19 cellular contexts compared by ENCODE assay signal in the genomic region with DNA sequence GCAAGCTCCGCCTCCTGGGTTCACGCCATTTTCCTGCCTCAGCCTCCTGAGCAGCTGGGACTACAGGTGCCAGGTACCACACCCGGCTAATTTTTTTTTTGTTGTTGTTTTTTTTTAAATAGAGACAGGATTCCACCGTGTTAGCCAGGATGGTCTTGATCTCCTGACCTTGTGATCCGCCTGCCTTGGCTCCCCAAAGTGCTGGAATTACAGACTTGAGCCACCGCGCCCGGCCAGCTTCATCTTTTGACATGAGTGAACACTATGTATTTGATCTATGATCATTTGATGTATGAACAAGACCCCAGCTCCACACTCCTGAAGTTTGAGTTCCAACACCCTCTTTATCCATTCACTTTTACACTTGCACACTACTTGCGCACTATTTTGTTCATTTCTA. TPM values are rescaled to one million over a fixed set of nuclear protein-coding genes. Genes with fewer than 3 reads are reported as not detected.
DNase-seq lines count a peak whose midpoint lies in the region; ATAC-seq and TF ChIP-seq lines count a peak whose summit lies in the region.
"Had no signal": no experiment of that assay in that cellular context is flagged by ENCODE, and none has a peak within 500 bp of the region (broad histone marks: within the 10 kb centered on the region; RNA-seq: fewer than 3 reads in every experiment).

No MANE protein-coding gene starts in this region.

- peaks cover 7% of the 10 kb centered on the region for H3K9me3 Mint-ChIP-seq in activated naive CD4-positive, alpha-beta T cell treated with anti-CD3 and anti-CD28 coated beads, Interleukin-2, amount 50 U/mL, for 24 hours
- H3K9me3 Mint-ChIP-seq in activated naive CD4-positive, alpha-beta T cell treated with anti-CD3 and anti-CD28 coated beads for 36 hours = peaks cover 8% of the 10 kb centered on the region
- peaks cover 0 to 7% (median 6%) of the 10 kb centered on the region in 3 donors for H3K9me3 Mint-ChIP-seq in T-cell
- no peaks in the 10 kb centered on the region for H3K9me3 Mint-ChIP-seq in endothelial cell (ENCODE audit: unreplicated experiment)

- H3K9me3 ChIP-seq in trophoblast cell (ENCODE audit: insufficient read depth, low read depth, low read length) = no peaks in the 10 kb centered on the region

- H3K4me1 ChIP-seq in trophoblast cell (ENCODE audit: control insufficient read depth in 1 of 2, insufficient read depth in 2 of 2, low read length in 2 of 2) = peaks cover 2% of the 10 kb centered on the region in 2 experiments

- H3K4me2 ChIP-seq in trophoblast cell (ENCODE audit: low read length) = no peak overlapping the region

- H3K14ac ChIP-seq in trophoblast cell (ENCODE audit: low read length) = no peak overlapping the region

- no peak overlapping the region for H3K18ac ChIP-seq in trophoblast cell (ENCODE audit: low read length)

- CTCF ChIA-PET in activated naive CD4-positive, alpha-beta T cell treated with anti-CD3 and anti-CD28 coated beads for 36 hours (lab: Charles Lee) = interaction anchor here (0.6 to 1.4 kb wide), 3 partner anchors 9 to 123 kb away, joined by 3 to 4 read pairs (median 3); no protein-coding TSS in a partner anchor
- CTCF ChIA-PET in T-cell (lab: Charles Lee) = interaction anchor here (1.0 to 1.4 kb wide), 4 partner anchors 37 to 72 kb away, joined by 3 to 4 read pairs (median 4); no protein-coding TSS in a partner anchor

- H3K36me3 ChIP-seq in trophoblast cell (ENCODE audit: control insufficient read depth in 1 of 2, insufficient read depth in 2 of 2, low read length in 2 of 2) = no peaks in the 10 kb centered on the region

- peaks cover 10% of the 10 kb centered on the region for H3K36me3 Mint-ChIP-seq in activated naive CD4-positive, alpha-beta T cell treated with anti-CD3 and anti-CD28 coated beads, Interleukin-2, amount 50 U/mL, for 24 hours
- H3K36me3 Mint-ChIP-seq in activated naive CD4-positive, alpha-beta T cell treated with anti-CD3 and anti-CD28 coated beads for 36 hours (ENCODE audit: low read depth) = peaks cover 3% of the 10 kb centered on the region
- H3K36me3 Mint-ChIP-seq in T-cell (no peaks in the 10 kb centered on the region), endothelial cell (ENCODE audit: low read depth, unreplicated experiment) (peaks cover 9% of the 10 kb centered on the region)
- H3K36me3 Mint-ChIP-seq: CD4-positive, CD25-positive, alpha-beta regulatory T cell had no signal

- no peak overlapping the region for H3K23ac ChIP-seq in trophoblast cell (ENCODE audit: low read length)

- POLR2A ChIA-PET in T-cell (lab: Charles Lee) = interaction anchor here in 1 of 2 donors (0.6 kb wide), 1 partner anchor 70 kb away, joined by 5 read pairs; no protein-coding TSS in a partner anchor

- no CpG with 5 or more reads among the region's 9 CpGs for WGBS in trophoblast cell (ENCODE audit: extremely low coverage, insufficient coverage, insufficient read length)

- H2BK5ac ChIP-seq in trophoblast cell (ENCODE audit: low read depth, low read length, poor library complexity) = no peak overlapping the region

- no peak overlapping the region for H4K8ac ChIP-seq in trophoblast cell (ENCODE audit: low read depth, low read length)

- H3K4me3 ChIP-seq in trophoblast cell (ENCODE audit: low read depth, low read length) = no peak overlapping the region
- H3K4me3 ChIP-seq: GM12878, GM23248 had no signal

- no peak overlapping the region for H3K4ac ChIP-seq in trophoblast cell (ENCODE audit: low read depth, low read length)

- H3K27me3 Mint-ChIP-seq in activated naive CD4-positive, alpha-beta T cell treated with anti-CD3 and anti-CD28 coated beads, Interleukin-2, amount 50 U/mL, for 24 hours = no peaks in the 10 kb centered on the region
- H3K27me3 Mint-ChIP-seq in activated naive CD4-positive, alpha-beta T cell treated with anti-CD3 and anti-CD28 coated beads for 36 hours (ENCODE audit: low read depth) = no peaks in the 10 kb centered on the region
- H3K27me3 Mint-ChIP-seq in T-cell (no peaks in the 10 kb centered on the region), endothelial cell (ENCODE audit: unreplicated experiment) (peaks cover 13% of the 10 kb centered on the region)

- H2AFZ ChIP-seq in trophoblast cell (ENCODE audit: insufficient read depth, low read length, poor library complexity) = no peak overlapping the region
- H2AFZ ChIP-seq: GM23248 had no signal

- no peak for TF ChIP-seq CTCF in endothelial cell (IDR thresholded peaks at IDR 0.05; ENCODE audit: unreplicated experiment)

- ATAC-seq in T-cell (replicated peaks in 1 of 4) = no peak
- ATAC-seq in GM18858 (IDR thresholded peaks at IDR 0.05; ENCODE audit: unreplicated experiment) = no peak
- ATAC-seq: GM12878, PC-3 had no signal

- H3K79me2 ChIP-seq in trophoblast cell (ENCODE audit: control insufficient read depth, insufficient read depth, low read length, poor library complexity) = no peaks in the 10 kb centered on the region

- H3K27ac ChIP-seq in trophoblast cell (ENCODE audit: low read depth, low read length) = no peak overlapping the region
- H3K27ac ChIP-seq: GM23248, HL-60, RWPE1 had no signal

- no peak for DNase-seq in activated naive CD4-positive, alpha-beta T cell treated with anti-CD3 and anti-CD28 coated beads for 36 hours
- DNase-seq in T-cell (no peak), endothelial cell (ENCODE audit: low spot score) (no peak), trophoblast cell (no peak), DMS79 (lab: John Stamatoyannopoulos, UW) (no peak)
- DNase-seq: CD4-positive, CD25-positive, alpha-beta regulatory T cell; GDM1; GM23248; HCEC 1CT; NCI-H2029; NCI-H510A treated with DMSO at 0.1 percent for 48 hours; NCI-H82; PC-3 had no signal

- peak overlapping the region; percentile 68 for H2BK120ac ChIP-seq in trophoblast cell (ENCODE audit: insufficient read depth, low read length, poor library complexity)

- peak overlapping the region; percentile 26 for H3K27ac Mint-ChIP-seq in activated naive CD4-positive, alpha-beta T cell treated with anti-CD3 and anti-CD28 coated beads, Interleukin-2, amount 50 U/mL, for 24 hours
- no peak overlapping the region for H3K27ac Mint-ChIP-seq in activated naive CD4-positive, alpha-beta T cell treated with anti-CD3 and anti-CD28 coated beads for 36 hours
- H3K27ac Mint-ChIP-seq in T-cell = peak overlapping the region; percentile 96 to 98
- peak overlapping the region; percentile 20 for H3K27ac Mint-ChIP-seq in endothelial cell (ENCODE audit: unreplicated experiment)
- H3K27ac Mint-ChIP-seq: B cell had no signal

- intact Hi-C loops in activated naive CD4-positive, alpha-beta T cell treated with anti-CD3 and anti-CD28 coated beads for 36 hours (cut with micrococcal nuclease) = no loop called here

- H4K12ac ChIP-seq in trophoblast cell (ENCODE audit: low read depth, low read length) = no peak overlapping the region

- H3K79me1 ChIP-seq in trophoblast cell (ENCODE audit: low read length) = peaks cover 2% of the 10 kb centered on the region

- peak overlapping the region; percentile 54 for H2BK12ac ChIP-seq in trophoblast cell (ENCODE audit: low read length)

- no peak overlapping the region for H3K4me3 Mint-ChIP-seq in activated naive CD4-positive, alpha-beta T cell treated with anti-CD3 and anti-CD28 coated beads, Interleukin-2, amount 50 U/mL, for 24 hours
- no peak overlapping the region for H3K4me3 Mint-ChIP-seq in activated naive CD4-positive, alpha-beta T cell treated with anti-CD3 and anti-CD28 coated beads for 36 hours
- H3K4me3 Mint-ChIP-seq in T-cell (peak overlapping the region in 1 of 3 donors; percentile 31), endothelial cell (ENCODE audit: unreplicated experiment) (no peak overlapping the region)
- H3K4me3 Mint-ChIP-seq: B cell; CD4-positive, CD25-positive, alpha-beta regulatory T cell had no signal

- H3K9ac ChIP-seq in trophoblast cell (ENCODE audit: low read length) = no peak overlapping the region
- H3K9ac ChIP-seq: GM23248 had no signal

- peaks cover 69% of the 10 kb centered on the region for H3K4me1 Mint-ChIP-seq in activated naive CD4-positive, alpha-beta T cell treated with anti-CD3 and anti-CD28 coated beads, Interleukin-2, amount 50 U/mL, for 24 hours
- peaks cover 58% of the 10 kb centered on the region for H3K4me1 Mint-ChIP-seq in activated naive CD4-positive, alpha-beta T cell treated with anti-CD3 and anti-CD28 coated beads for 36 hours (ENCODE audit: low read depth)
- H3K4me1 Mint-ChIP-seq in T-cell (peaks cover 66 to 83% (median 74%) of the 10 kb centered on the region in 3 donors), endothelial cell (ENCODE audit: unreplicated experiment) (peaks cover 34% of the 10 kb centered on the region)

- peak overlapping the region; percentile 57 for H4K91ac ChIP-seq in trophoblast cell (ENCODE audit: low read depth, low read length)

- H3K27me3 ChIP-seq in trophoblast cell (ENCODE audit: insufficient read depth, low read length) = no peaks in the 10 kb centered on the region

- no peak overlapping the region for H2AK5ac ChIP-seq in trophoblast cell (ENCODE audit: low read length)

RNA-seq across cellular contexts. Expression of gene LPIN2, which starts 43.4 kb away (rescaled TPM):
- 10 to 100 TPM; 62.4 to 65.7 TPM for total RNA-seq in activated naive CD4-positive, alpha-beta T cell treated with anti-CD3 and anti-CD28 coated beads for 36 hours
- total RNA-seq in T-cell = 100 to 1,000 TPM in 1 of 5 donors, 10 to 100 TPM in 4; 78.9 to 107 (median 88.8) TPM
- total RNA-seq in endothelial cell (ENCODE audit: unreplicated experiment) = 26.1 TPM
- polyA plus RNA-seq in trophoblast cell (2013) = 15.7 and 16.3 TPM in 2 replicates
